11 cellular contexts compared by ENCODE assay signal in genomic region chr19:40744554-40745401, GRCh38. TPM values are rescaled to one million over a fixed set of nuclear protein-coding genes. Genes with fewer than 3 reads are reported as not detected.
A peak's percentile ranks its signal among the peaks of the same experiment; 100 is the strongest.
DNase-seq lines count a peak whose midpoint lies in the region; ATAC-seq and TF ChIP-seq lines count a peak whose summit lies in the region.
"Had no signal": no experiment of that assay in that cellular context is flagged by ENCODE, and none has a peak within 500 bp of the region (broad histone marks: within the 10 kb centered on the region; RNA-seq: fewer than 3 reads in every experiment).

No MANE protein-coding gene starts in this region.

- H3K27ac Mint-ChIP-seq in activated CD8-positive, alpha-beta T cell treated with anti-CD3 and anti-CD28 coated beads, Interleukin-2, amount 10 ng/mL, durations not matched to agents 7 days and 5 days, result no peak overlapping the region

- H3K4me1 Mint-ChIP-seq in activated CD8-positive, alpha-beta T cell treated with anti-CD3 and anti-CD28 coated beads, Interleukin-2, amount 10 ng/mL, durations not matched to agents 7 days and 5 days (ENCODE audit: low read depth), result peaks cover 11% of the 10 kb centered on the region

- peak; percentile 47 for DNase-seq in Right ventricle myocardium superior
- DNase-seq in cardiac septum (ENCODE audit: low spot score), result no peak
- DNase-seq in activated CD8-positive, alpha-beta T cell treated with anti-CD3 and anti-CD28 coated beads, Interleukin-2, amount 10 ng/mL, durations not matched to agents 7 days and 5 days, result peak; percentile 52
- peak; percentile 65 for DNase-seq in iPS-NIHi7 (ENCODE audit: extremely low spot score)
- DNase-seq in tibial nerve (ENCODE audit: low spot score in 2 of 2), result no peak
- no peak for DNase-seq in RKO (ENCODE audit: low spot score)
- no peak for DNase-seq in UCSD-AML1 (lab: John Stamatoyannopoulos, UW; ENCODE audit: unreplicated experiment)
- no peak for DNase-seq in NCI-H187 treated with DMSO at 0.1 percent for 48 hours (lab: John Stamatoyannopoulos, UW)
- DNase-seq: colonic mucosa, Kasumi-1 had no signal

- no peak overlapping the region for H3K4me3 Mint-ChIP-seq in activated CD8-positive, alpha-beta T cell treated with anti-CD3 and anti-CD28 coated beads, Interleukin-2, amount 10 ng/mL, durations not matched to agents 7 days and 5 days

- H3K4me3 ChIP-seq in tibial nerve, result no peak overlapping the region
- H3K4me3 ChIP-seq: colonic mucosa had no signal

- intact Hi-C loops in Right ventricle myocardium superior (cut with DNase I) (no loop called here), cardiac septum (cut with DNase I) (no loop called here)

- peaks cover 2% of the 10 kb centered on the region for H3K36me3 Mint-ChIP-seq in activated CD8-positive, alpha-beta T cell treated with anti-CD3 and anti-CD28 coated beads, Interleukin-2, amount 10 ng/mL, durations not matched to agents 7 days and 5 days (ENCODE audit: low read depth)

- H3K27me3 ChIP-seq in tibial nerve, result no peaks in the 10 kb centered on the region
- H3K27me3 ChIP-seq: colonic mucosa had no signal

- peaks cover 0 to 56% (median 7%) of the 10 kb centered on the region in 4 donors for H3K4me1 ChIP-seq in tibial nerve

- 64 to 67% methylated on average over 16 to 17 of the region's 17 CpGs for WGBS in tibial nerve, 2 donors

- H3K27ac ChIP-seq in tibial nerve, result peak overlapping the region in 3 of 4 donors; percentile 47 to 73 (median 50)
- H3K27ac ChIP-seq: C4-2B, colonic mucosa had no signal

- CTCF ChIA-PET in activated CD8-positive, alpha-beta T cell treated with anti-CD3 and anti-CD28 coated beads, Interleukin-2, amount 10 ng/mL, durations not matched to agents 7 days and 5 days (lab: Charles Lee), result interaction anchor here (0.7 to 4.1 kb wide), 14 partner anchors 9 to 83 kb away, joined by 3 to 18 read pairs (median 3); partner anchors contain the start of gene EGLN2

- no peak for ATAC-seq in Right ventricle myocardium superior (ENCODE audit: poor library complexity)
- ATAC-seq in activated CD8-positive, alpha-beta T cell treated with anti-CD3 and anti-CD28 coated beads, Interleukin-2, amount 10 ng/mL, durations not matched to agents 7 days and 5 days, result peak; percentile 62

- no peak for TF ChIP-seq EP300 in tibial nerve (IDR thresholded peaks at IDR 0.05)

- H3K36me3 ChIP-seq in tibial nerve, result peaks cover 0 to 38% (median 0%) of the 10 kb centered on the region in 3 donors
- H3K36me3 ChIP-seq: colonic mucosa had no signal

- TF ChIP-seq POLR2A in tibial nerve (IDR thresholded peaks at IDR 0.05), result no peak

- no peaks in the 10 kb centered on the region for H3K27me3 Mint-ChIP-seq in activated CD8-positive, alpha-beta T cell treated with anti-CD3 and anti-CD28 coated beads, Interleukin-2, amount 10 ng/mL, durations not matched to agents 7 days and 5 days (ENCODE audit: low read depth)

- peak in 1 of 5 experiments; percentile 12 for TF ChIP-seq CTCF in tibial nerve (IDR thresholded peaks at IDR 0.05)

- no peaks in the 10 kb centered on the region for H3K9me3 Mint-ChIP-seq in activated CD8-positive, alpha-beta T cell treated with anti-CD3 and anti-CD28 coated beads, Interleukin-2, amount 10 ng/mL, durations not matched to agents 7 days and 5 days (ENCODE audit: insufficient read depth)

- POLR2A ChIA-PET in activated CD8-positive, alpha-beta T cell treated with anti-CD3 and anti-CD28 coated beads, Interleukin-2, amount 10 ng/mL, durations not matched to agents 7 days and 5 days (lab: Charles Lee), result interaction anchor here (0.9 to 1.6 kb wide), 5 partner anchors 23 to 63 kb away, joined by 3 to 4 read pairs (median 3); no protein-coding TSS in a partner anchor

- H3K9me3 ChIP-seq in tibial nerve, result no peaks in the 10 kb centered on the region
- H3K9me3 ChIP-seq: colonic mucosa had no signal

RNA-seq across cellular contexts. Expression of gene ACTMAP, which starts 5.5 kb away (rescaled TPM):
- total RNA-seq in Right ventricle myocardium superior (5.2 TPM), cardiac septum (9.2 TPM), tibial nerve (1 to 10 TPM; 2.5 to 7.1 (median 4.3) TPM)
- 10 to 100 TPM; 15.2 to 17.1 TPM for total RNA-seq in activated CD8-positive, alpha-beta T cell treated with anti-CD3 and anti-CD28 coated beads, Interleukin-2, amount 10 ng/mL, durations not matched to agents 7 days and 5 days

RNA-seq across cellular contexts. Expression of gene SNRPA, which starts 6.2 kb away (rescaled TPM):
- 27.7 TPM for total RNA-seq in Right ventricle myocardium superior
- total RNA-seq in cardiac septum, result 32.9 TPM
- total RNA-seq in activated CD8-positive, alpha-beta T cell treated with anti-CD3 and anti-CD28 coated beads, Interleukin-2, amount 10 ng/mL, durations not matched to agents 7 days and 5 days, result 100 to 1,000 TPM; 175 to 183 TPM
- 10 to 100 TPM; 52.8 to 92.7 (median 70.9) TPM for total RNA-seq in tibial nerve

RNA-seq across cellular contexts. Expression of gene ITPKC, which starts 27.9 kb away (rescaled TPM):
- total RNA-seq in Right ventricle myocardium superior (14.7 TPM), cardiac septum (10.0 TPM), tibial nerve (100 to 1,000 TPM in 1 of 4 donors, 10 to 100 TPM in 3; 72.0 to 114 (median 90.9) TPM)
- total RNA-seq in activated CD8-positive, alpha-beta T cell treated with anti-CD3 and anti-CD28 coated beads, Interleukin-2, amount 10 ng/mL, durations not matched to agents 7 days and 5 days, result 1 to 10 TPM; 4.7 to 5.3 TPM

RNA-seq across cellular contexts. Expression of gene COQ8B, which starts 28.1 kb away (rescaled TPM):
- total RNA-seq in Right ventricle myocardium superior (36.1 TPM), cardiac septum (18.1 TPM), tibial nerve (10 to 100 TPM; 71.0 to 88.6 (median 84.3) TPM)
- 10 to 100 TPM; 21.5 to 27.2 TPM for total RNA-seq in activated CD8-positive, alpha-beta T cell treated with anti-CD3 and anti-CD28 coated beads, Interleukin-2, amount 10 ng/mL, durations not matched to agents 7 days and 5 days

RNA-seq across cellular contexts. Expression of gene MIA, which starts 30.5 kb away (rescaled TPM):
- total RNA-seq in Right ventricle myocardium superior, result not detected
- total RNA-seq in cardiac septum, result 1.00 TPM
- not detected for total RNA-seq in activated CD8-positive, alpha-beta T cell treated with anti-CD3 and anti-CD28 coated beads, Interleukin-2, amount 10 ng/mL, durations not matched to agents 7 days and 5 days
- 100 to 1,000 TPM; 127 to 322 (median 209) TPM for total RNA-seq in tibial nerve

Comparison
In these comparisons a context has a peak if more than half of its experiments do, and no peak if none do; other contexts are left out.
1. DNase-seq: peak in Right ventricle myocardium superior (single experiment), activated CD8-positive, alpha-beta T cell treated with anti-CD3 and anti-CD28 coated beads, Interleukin-2, amount 10 ng/mL, durations not matched to agents 7 days and 5 days (single experiment) and iPS-NIHi7 (single experiment); none in cardiac septum (single experiment), tibial nerve (0 of 2), RKO (single experiment), UCSD-AML1 (single experiment) and NCI-H187 treated with DMSO at 0.1 percent for 48 hours (single experiment).